9 cellular contexts compared by ENCODE assay signal in the genomic region with DNA sequence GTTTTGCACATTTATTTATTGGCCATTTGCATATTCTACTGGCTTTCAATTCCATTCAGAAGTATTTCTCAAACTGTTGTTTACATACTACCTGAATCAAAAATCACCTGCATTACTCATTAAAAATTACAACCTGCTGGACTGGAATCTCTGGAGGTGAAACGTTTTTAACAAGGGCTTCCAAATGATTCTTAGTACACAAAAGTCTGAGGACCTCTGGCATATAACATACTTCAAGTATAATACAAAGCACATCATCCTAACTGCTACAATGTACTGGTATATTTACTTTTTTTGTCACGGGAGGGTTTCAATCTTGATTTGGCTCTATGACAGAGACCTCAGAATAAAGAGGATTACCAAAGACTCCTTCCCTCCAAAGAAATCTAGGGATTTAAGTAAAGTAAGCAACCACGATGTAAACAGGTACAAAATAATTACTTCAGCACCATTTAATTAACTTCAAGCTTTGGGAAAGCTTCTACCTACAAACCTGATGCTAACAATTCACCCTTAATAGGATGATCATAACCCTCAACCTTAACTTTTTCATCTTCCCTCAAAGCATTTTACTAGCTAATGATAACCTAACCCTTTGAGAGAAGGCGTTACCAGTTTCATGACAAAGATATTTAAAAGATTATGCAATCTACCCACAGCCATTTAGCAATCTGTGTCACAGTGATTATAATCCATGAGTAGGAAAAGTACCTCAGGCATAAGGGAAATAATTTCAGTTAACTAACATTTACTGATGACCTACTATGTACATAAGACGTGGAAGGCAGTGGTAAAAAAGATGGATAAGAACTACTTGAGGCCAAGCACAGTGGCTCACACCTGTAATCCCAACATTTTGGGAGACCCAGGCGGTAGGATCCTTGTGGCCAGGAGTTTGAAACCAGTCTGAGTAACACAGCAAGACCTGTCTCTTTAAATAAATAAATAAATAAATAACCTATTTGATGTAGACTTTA. TPM values are rescaled to one million over a fixed set of nuclear protein-coding genes. Genes with fewer than 3 reads are reported as not detected.
DNase-seq lines count a peak whose midpoint lies in the region; ATAC-seq, FAIRE-seq and TF ChIP-seq lines count a peak whose summit lies in the region.
"Had no signal": no experiment of that assay in that cellular context is flagged by ENCODE, and none has a peak within 500 bp of the region (broad histone marks: within the 10 kb centered on the region; RNA-seq: fewer than 3 reads in every experiment).

No MANE protein-coding gene starts in this region.

- peaks cover 47% of the 10 kb centered on the region for H3K4me1 ChIP-seq in A549
- peaks cover 21 to 25% of the 10 kb centered on the region in 2 experiments for H3K4me1 ChIP-seq in HCT116 (ENCODE audit: control insufficient read depth in 1 of 2, insufficient read depth in 2 of 2, low read length in 2 of 2)
- peaks cover 31% of the 10 kb centered on the region for H3K4me1 ChIP-seq in RWPE2 (ENCODE audit: insufficient read depth, poor library complexity, severe bottlenecking)
- H3K4me1 ChIP-seq in keratinocyte (ENCODE audit: control insufficient read depth, extremely low read depth, insufficient read depth, low read length) = peaks cover 26% of the 10 kb centered on the region
- peaks cover 0 to 8% of the 10 kb centered on the region in 2 donors for H3K4me1 ChIP-seq in kidney (ENCODE audit: control insufficient read depth in 1 of 2, insufficient read depth in 1 of 2, low read depth in 1 of 2, low read length in 2 of 2)
- peaks cover 19% of the 10 kb centered on the region for H3K4me1 ChIP-seq in CD8-positive, alpha-beta memory T cell (ENCODE audit: insufficient read depth, low read length)

- TF ChIP-seq CTCF in A549 (IDR thresholded peaks at IDR 0.05) (no peak), HCT116 (IDR thresholded peaks at IDR 0.05 in 2 of 3, conservative IDR thresholded peaks at IDR 0.05 in 1 of 3; ENCODE audit: borderline replicate concordance in 1 of 3, insufficient read depth in 1 of 3, low read depth in 2 of 3, low read length in 2 of 3) (no peak), RWPE2 (IDR thresholded peaks at IDR 0.05; ENCODE audit: poor library complexity, severe bottlenecking) (no peak), keratinocyte (optimal IDR thresholded peaks at IDR 0.05 in 1 of 3, IDR thresholded peaks at IDR 0.05 in 1 of 3, conservative IDR thresholded peaks at IDR 0.05 in 1 of 3; ENCODE audit: extremely low read depth in 1 of 3, insufficient read depth in 2 of 3, low read length in 3 of 3) (no peak), kidney (IDR thresholded peaks at IDR 0.05; ENCODE audit: borderline replicate concordance, extremely low read depth, insufficient read depth) (no peak)

- CTCF ChIA-PET in A549 (lab: Yijun Ruan, JAX) = interaction anchor here (0.8 to 3.1 kb wide), 4 partner anchors 8 to 395 kb away, joined by 3 to 18 read pairs (median 6); partner anchors contain the start of gene ATAD2B
- CTCF ChIA-PET in HCT116 (lab: Charles Lee) = no interaction called here
- CTCF ChIA-PET in CD8-positive, alpha-beta memory T cell (lab: Charles Lee) = no interaction called here

- H2AFZ ChIP-seq in HCT116 (ENCODE audit: low read depth, low read length, poor library complexity, severe bottlenecking) = no peak overlapping the region
- no peak overlapping the region for H2AFZ ChIP-seq in keratinocyte (ENCODE audit: control insufficient read depth, low read length)

- no peak overlapping the region for H3K27ac Mint-ChIP-seq in CD8-positive, alpha-beta memory T cell
- H3K27ac Mint-ChIP-seq: memory B cell had no signal

- H3K9me3 ChIP-seq in A549 (no peaks in the 10 kb centered on the region), HCT116 (ENCODE audit: control insufficient read depth in 1 of 2, insufficient read depth in 1 of 2, low read depth in 1 of 2, low read length in 2 of 2) (no peaks in the 10 kb centered on the region), RWPE2 (ENCODE audit: severe bottlenecking) (no peaks in the 10 kb centered on the region), keratinocyte (ENCODE audit: control insufficient read depth, low read depth, low read length) (no peaks in the 10 kb centered on the region), kidney (ENCODE audit: control insufficient read depth in 1 of 2, low read length in 2 of 2) (no peaks in the 10 kb centered on the region)
- no peaks in the 10 kb centered on the region for H3K9me3 ChIP-seq in CD8-positive, alpha-beta memory T cell (ENCODE audit: low read length)

- H3K36me3 Mint-ChIP-seq in CD8-positive, alpha-beta memory T cell = peaks cover 0 to 4% (median 0%) of the 10 kb centered on the region in 3 donors

- RAD21 ChIA-PET in HCT116 (lab: Charles Lee; ENCODE audit: low non-redundant PET in 1 of 2, low total read pairs in 2 of 2, uncharacterized antibody in 2 of 2, unreplicated experiment in 2 of 2) = no interaction called here

- no peaks in the 10 kb centered on the region for H3K27me3 Mint-ChIP-seq in CD8-positive, alpha-beta memory T cell
- H3K27me3 Mint-ChIP-seq: memory B cell had no signal

- no TSS peak for BruUV-seq in HCT116 (replicated peaks; lab: Mats Ljungman, UMichigan)

- dilution Hi-C loops in keratinocyte (cut with MboI; ENCODE audit: extremely low pct_ligation_motif_present, low sequenced_read_pairs) = no loop called here

- H3K9me1 ChIP-seq in keratinocyte (ENCODE audit: control insufficient read depth, extremely low read depth, insufficient read depth, low read length) = no peaks in the 10 kb centered on the region

- no peak for TF ChIP-seq RAD21 in A549 (conservative IDR thresholded peaks at IDR 0.05 in 1 of 2, IDR thresholded peaks at IDR 0.05 in 1 of 2)
- no peak for TF ChIP-seq RAD21 in HCT116 (IDR thresholded peaks at IDR 0.05; ENCODE audit: low read depth)

- H3K36me3 ChIP-seq in HCT116 (ENCODE audit: control insufficient read depth in 1 of 2, insufficient read depth in 2 of 2, low read length in 2 of 2) (no peaks in the 10 kb centered on the region), RWPE2 (ENCODE audit: low read depth) (no peaks in the 10 kb centered on the region), keratinocyte (ENCODE audit: control insufficient read depth in 2 of 2, extremely low read depth in 1 of 2, insufficient read depth in 2 of 2, low read length in 2 of 2) (no peaks in the 10 kb centered on the region), kidney (ENCODE audit: control insufficient read depth in 1 of 2, insufficient read depth in 2 of 2, low read length in 2 of 2) (no peaks in the 10 kb centered on the region)
- H3K36me3 ChIP-seq in CD8-positive, alpha-beta memory T cell (ENCODE audit: insufficient read depth, low read length) = no peaks in the 10 kb centered on the region

- H3K27ac ChIP-seq in A549 (peak overlapping the region in 1 of 2 experiments; percentile 38; a peak in 2 of 6 replicates), HCT116 (ENCODE audit: low read depth, low read length) (no peak overlapping the region), RWPE2 (ENCODE audit: poor library complexity, severe bottlenecking) (peak overlapping the region; percentile 59), keratinocyte (ENCODE audit: control insufficient read depth, insufficient read depth, low read length) (peak overlapping the region; percentile 93), kidney (ENCODE audit: low read depth in 2 of 2, low read length in 2 of 2) (no peak overlapping the region)
- H3K27ac ChIP-seq in CD8-positive, alpha-beta memory T cell (ENCODE audit: low read depth, low read length) = no peak overlapping the region

- no peaks in the 10 kb centered on the region for H3K9me2 ChIP-seq in HCT116 (ENCODE audit: insufficient read depth)

- POLR2A ChIA-PET in A549 (lab: Yijun Ruan, JAX) (no interaction called here), HCT116 (lab: Charles Lee) (no interaction called here)
- POLR2A ChIA-PET in CD8-positive, alpha-beta memory T cell (lab: Charles Lee) = no interaction called here

- DNase-seq in A549 (ENCODE audit: low read depth in 1 of 2, low spot score in 1 of 2) = no peak
- no peak for DNase-seq in HCT116 (ENCODE audit: low read depth, low spot score)
- no peak for DNase-seq in RWPE2 (ENCODE audit: low spot score)
- DNase-seq in keratinocyte (ENCODE audit: low read depth, low spot score) = no peak
- DNase-seq in HUDEP-2 (lab: John Stamatoyannopoulos, UW; ENCODE audit: unreplicated experiment in 76 of 76) = no peak
- DNase-seq in cardiac septum (ENCODE audit: low spot score) = no peak
- DNase-seq in kidney = no peak
- DNase-seq in CD8-positive, alpha-beta memory T cell = no peak

- H3K4me2 ChIP-seq in A549 = peak overlapping the region; percentile 87
- H3K4me2 ChIP-seq in HCT116 (ENCODE audit: low read length) = no peak overlapping the region
- peak overlapping the region; percentile 55 for H3K4me2 ChIP-seq in keratinocyte (ENCODE audit: control insufficient read depth, extremely low read depth, insufficient read depth, low read depth, low read length)

- no peak for FAIRE-seq in A549 (lab: Jason Lieb, UNC)
- no peak for FAIRE-seq in keratinocyte (lab: Jason Lieb, UNC)
- no peak for FAIRE-seq in kidney (lab: Jason Lieb, UNC)

- H3K27me3 ChIP-seq in HCT116 (ENCODE audit: insufficient read depth, low read length) (no peaks in the 10 kb centered on the region), RWPE2 (ENCODE audit: insufficient read depth, poor library complexity, severe bottlenecking) (no peaks in the 10 kb centered on the region), keratinocyte (ENCODE audit: control insufficient read depth, extremely low read depth, insufficient read depth, low read length) (no peaks in the 10 kb centered on the region)
- no peaks in the 10 kb centered on the region for H3K27me3 ChIP-seq in CD8-positive, alpha-beta memory T cell (ENCODE audit: insufficient read depth, low read length, poor library complexity, severe bottlenecking)

- TF ChIP-seq EP300 in A549 (IDR thresholded peaks at IDR 0.05) = no peak

- no peak for ATAC-seq in A549
- no peak for ATAC-seq in HCT116
- peak; percentile 59 for ATAC-seq in RWPE2 (ENCODE audit: low read depth)

- H3K9ac ChIP-seq in HCT116 (ENCODE audit: low read length) (no peak overlapping the region), keratinocyte (ENCODE audit: control insufficient read depth, extremely low read depth, insufficient read depth, low read length) (peak overlapping the region; percentile 39), kidney (ENCODE audit: low read length in 2 of 2) (no peak overlapping the region)

- no peak overlapping the region for H3K4me3 ChIP-seq in A549
- H3K4me3 ChIP-seq in HCT116 (replicated peaks in 1 of 2; ENCODE audit: low read depth in 1 of 2, low read length in 2 of 2) = no peak overlapping the region
- no peak overlapping the region for H3K4me3 ChIP-seq in RWPE2 (ENCODE audit: severe bottlenecking)
- H3K4me3 ChIP-seq in keratinocyte (ENCODE audit: control insufficient read depth in 2 of 3, extremely low read depth in 1 of 3, insufficient read depth in 2 of 3, low read depth in 1 of 3, low read length in 3 of 3) = peak overlapping the region in 1 of 3 experiments; percentile 24
- no peak overlapping the region for H3K4me3 ChIP-seq in kidney (ENCODE audit: low read length in 2 of 2)
- H3K4me3 ChIP-seq in CD8-positive, alpha-beta memory T cell (ENCODE audit: low read length) = no peak overlapping the region

- intact Hi-C loops in HCT116 (cut with micrococcal nuclease) = no loop called here
- intact Hi-C loops in cardiac septum (cut with DNase I) = no loop called here
- intact Hi-C loops in kidney (cut with DNase I) = no loop called here

- TF ChIP-seq POLR2A in A549 (IDR thresholded peaks at IDR 0.05; ENCODE audit: low read length) = no peak
- TF ChIP-seq POLR2A in HCT116 (IDR thresholded peaks at IDR 0.05; ENCODE audit: borderline replicate concordance, extremely low read depth, insufficient read depth, insufficient read length) = no peak

- no peaks in the 10 kb centered on the region for H3K9me3 Mint-ChIP-seq in CD8-positive, alpha-beta memory T cell

- no peak overlapping the region for H3K4me3 Mint-ChIP-seq in CD8-positive, alpha-beta memory T cell
- H3K4me3 Mint-ChIP-seq: memory B cell had no signal

- peaks cover 41 to 72% (median 49%) of the 10 kb centered on the region in 3 donors for H3K4me1 Mint-ChIP-seq in CD8-positive, alpha-beta memory T cell

- H3K79me2 ChIP-seq in HCT116 (ENCODE audit: insufficient read depth, low read length) (peaks cover 34% of the 10 kb centered on the region), keratinocyte (ENCODE audit: control insufficient read depth, insufficient read depth, low read length) (peaks cover 25% of the 10 kb centered on the region)

- no peaks in the 10 kb centered on the region for H4K20me1 ChIP-seq in HCT116 (ENCODE audit: insufficient read depth)
- peaks cover 7% of the 10 kb centered on the region for H4K20me1 ChIP-seq in keratinocyte (ENCODE audit: control insufficient read depth, extremely low read depth, insufficient read depth, low read length)

- 38% methylated on average over 6 of the region's 6 CpGs for WGBS in A549 (ENCODE audit: missing lambda C conversion rate)

RNA-seq across cellular contexts. Expression of gene ATAD2B, which starts 24.7 kb away (rescaled TPM):
- polyA plus RNA-seq in A549 (2011; rRNA removed) (8.7 and 13.1 TPM in 2 replicates), A549 (2017; fragmentation: RNase III; extraction: RNeasy Plus Mini Kit Qiagen cat#74134 plus additional on column Dnase treatment) (5.4 TPM in 3 replicates), keratinocyte (2.7 to 4.4 TPM (median 3.6 TPM) in 3 replicates), kidney (ENCODE audit: insufficient read depth, low read depth, low replicate concordance) (2.3 TPM)
- polyA plus RNA-seq in A549 (2012; cell fraction: cytosol; rRNA removed) = 1.3 and 1.5 TPM in 2 replicates
- polyA plus RNA-seq in A549 (2012; cell fraction: nucleus; rRNA removed) = 3.7 and 4.2 TPM in 2 replicates
- 13.2 and 13.3 TPM in 2 replicates for polyA minus RNA-seq in A549 (2011; rRNA and poly(A)+ RNA removed)
- total RNA-seq in HCT116 (2021; ENCODE audit: unreplicated experiment) (9.6 TPM), cardiac septum (14.3 TPM), kidney (28.7 TPM)
- 1.0 and 1.4 TPM in 2 replicates for polyA plus RNA-seq in HCT116 (2012)
- polyA plus RNA-seq in keratinocyte (2011; ENCODE audit: low read depth) = 26.2 TPM
- 1.1 and 2.4 TPM in 2 replicates for polyA plus RNA-seq in keratinocyte (2011; cell fraction: cytosol; rRNA removed)
- 4.9 and 7.3 TPM in 2 replicates for polyA plus RNA-seq in keratinocyte (2011; cell fraction: nucleus; rRNA removed)
- 2.7 and 6.5 TPM in 2 replicates for polyA plus RNA-seq in keratinocyte (2012; ENCODE audit: low replicate concordance)
- polyA minus RNA-seq in keratinocyte = 1.5 to 13.6 TPM (median 5.8 TPM) in 3 replicates
- polyA minus RNA-seq in keratinocyte (2011; cell fraction: cytosol; rRNA and poly(A)+ RNA removed) = 3.3 TPM
- 17.6 and 35.5 TPM in 2 replicates for polyA minus RNA-seq in keratinocyte (2011; cell fraction: nucleus; rRNA and poly(A)+ RNA removed)
- total RNA-seq in CD8-positive, alpha-beta memory T cell = 10 to 100 TPM; 15.4 to 16.8 TPM
- polyA plus RNA-seq in CD8-positive, alpha-beta memory T cell = 10.4 TPM

RNA-seq across cellular contexts. Expression of gene UBXN2A, which starts 38.0 kb away (rescaled TPM):
- polyA plus RNA-seq in A549 (2011; rRNA removed) (18.3 and 25.4 TPM in 2 replicates), A549 (2017; fragmentation: RNase III; extraction: RNeasy Plus Mini Kit Qiagen cat#74134 plus additional on column Dnase treatment) (13.7 to 15.6 TPM (median 15.5 TPM) in 3 replicates), keratinocyte (5.7 to 11.7 TPM (median 10.1 TPM) in 3 replicates), kidney (ENCODE audit: insufficient read depth, low read depth, low replicate concordance) (7.9 TPM)
- 6.2 and 7.2 TPM in 2 replicates for polyA plus RNA-seq in A549 (2012; cell fraction: cytosol; rRNA removed)
- polyA plus RNA-seq in A549 (2012; cell fraction: nucleus; rRNA removed) = 1.2 and 2.2 TPM in 2 replicates
- 3.9 and 4.9 TPM in 2 replicates for polyA minus RNA-seq in A549 (2011; rRNA and poly(A)+ RNA removed)
- total RNA-seq in HCT116 (2021; ENCODE audit: unreplicated experiment) (14.1 TPM), cardiac septum (22.4 TPM), kidney (11.9 TPM)
- polyA plus RNA-seq in HCT116 (2012) = 3.4 and 4.4 TPM in 2 replicates
- 25.4 TPM for polyA plus RNA-seq in keratinocyte (2011; ENCODE audit: low read depth)
- polyA plus RNA-seq in keratinocyte (2011; cell fraction: cytosol; rRNA removed) = 8.0 and 13.9 TPM in 2 replicates
- 5.3 and 5.7 TPM in 2 replicates for polyA plus RNA-seq in keratinocyte (2011; cell fraction: nucleus; rRNA removed)
- polyA plus RNA-seq in keratinocyte (2012; ENCODE audit: low replicate concordance) = 10.3 and 11.8 TPM in 2 replicates
- polyA minus RNA-seq in keratinocyte = 2.0 to 4.3 TPM (median 2.5 TPM) in 3 replicates
- 4.8 TPM for polyA minus RNA-seq in keratinocyte (2011; cell fraction: cytosol; rRNA and poly(A)+ RNA removed)
- polyA minus RNA-seq in keratinocyte (2011; cell fraction: nucleus; rRNA and poly(A)+ RNA removed) = 2.8 and 4.3 TPM in 2 replicates
- 10 to 100 TPM; 13.3 to 13.9 TPM for total RNA-seq in CD8-positive, alpha-beta memory T cell
- 14.3 TPM for polyA plus RNA-seq in CD8-positive, alpha-beta memory T cell

Comparison
In these comparisons a context has a peak if more than half of its experiments do, and no peak if none do; other contexts are left out.
1. H3K27ac ChIP-seq: peak in RWPE2 (single experiment) and keratinocyte (single experiment); none in HCT116 (single experiment), kidney (0 of 2) and CD8-positive, alpha-beta memory T cell (single experiment).
2. Of the 6 proteins assayed by ChIP-seq in both A549 and HCT116: peak only in A549: none; only in HCT116: none; in both: CEBPB; in neither: 5.